9 cellular contexts compared by ENCODE assay signal in genomic region chr16:19223235-19223847, GRCh38.
A peak's percentile ranks its signal among the peaks of the same experiment; 100 is the strongest.
DNase-seq lines count a peak whose midpoint lies in the region; ATAC-seq and TF ChIP-seq lines count a peak whose summit lies in the region.
"Had no signal": no experiment of that assay in that cellular context is flagged by ENCODE, and none has a peak within 500 bp of the region (broad histone marks: within the 10 kb centered on the region; RNA-seq: fewer than 3 reads in every experiment).

No MANE protein-coding gene starts in this region.

- H3K27me3 Mint-ChIP-seq in nephron progenitor cell (ENCODE audit: low read depth, poor library complexity): peaks cover 14% of the 10 kb centered on the region

- DNase-seq in EH (ENCODE audit: low read depth) (peak; percentile 3), adipocyte (ENCODE audit: low read depth) (peak; percentile 2), nephron progenitor cell (peak; percentile 66), NCI-H345 treated with DMSO at 0.1 percent for 48 hours (lab: John Stamatoyannopoulos, UW; ENCODE audit: unreplicated experiment) (no peak), NCI-H1436 (lab: John Stamatoyannopoulos, UW) (no peak)

- no peak overlapping the region for H3K4me3 Mint-ChIP-seq in nephron progenitor cell

- H3K9me3 Mint-ChIP-seq in nephron progenitor cell: peaks cover 15% of the 10 kb centered on the region

- no peak for TF ChIP-seq EP300 in Ishikawa (IDR thresholded peaks at IDR 0.05; ENCODE audit: borderline replicate concordance)

- H3K9ac ChIP-seq in adipocyte (ENCODE audit: low read length): no peak overlapping the region

- ATAC-seq in HG03095 (IDR thresholded peaks at IDR 0.05; ENCODE audit: unreplicated experiment) (no peak), HG03342 (IDR thresholded peaks at IDR 0.05; ENCODE audit: unreplicated experiment) (no peak)

- no peaks in the 10 kb centered on the region for H3K27me3 ChIP-seq in adipocyte (replicated peaks; ENCODE audit: control insufficient read depth, insufficient read depth, low read length)

- no peak overlapping the region for H3K27ac Mint-ChIP-seq in nephron progenitor cell

- no peaks in the 10 kb centered on the region for H3K36me3 ChIP-seq in adipocyte (ENCODE audit: control insufficient read depth, insufficient read depth, low read length, severe bottlenecking)

- H3K9me3 ChIP-seq in adipocyte (ENCODE audit: control insufficient read depth, low read length): peaks cover 11% of the 10 kb centered on the region

- peak; percentile 59 for TF ChIP-seq RAD21 in Ishikawa (IDR thresholded peaks at IDR 0.05; ENCODE audit: low read depth)

- peaks cover 7% of the 10 kb centered on the region for H3K36me3 Mint-ChIP-seq in nephron progenitor cell (ENCODE audit: low read depth)

- H3K4me3 ChIP-seq in adipocyte (ENCODE audit: low read length): no peak overlapping the region
- H3K4me3 ChIP-seq: SK-N-MC had no signal

- peaks cover 17% of the 10 kb centered on the region for H3K4me1 Mint-ChIP-seq in nephron progenitor cell

- peak; percentile 68 for TF ChIP-seq CTCF in nephron progenitor cell (IDR thresholded peaks at IDR 0.05)

- no peaks in the 10 kb centered on the region for H3K4me1 ChIP-seq in adipocyte (ENCODE audit: control insufficient read depth, insufficient read depth, low read length)

TF ChIP-seq in Ishikawa, 13 proteins besides CTCF, POLR2A, EP300 and RAD21:
- TF ChIP-seq TAF1 (IDR thresholded peaks at IDR 0.05; ENCODE audit: low read depth): no peak
TF ChIP-seq in Ishikawa: peak in this region for 0.

Comparison
In these comparisons a context has a peak if more than half of its experiments do, and no peak if none do; other contexts are left out.
1. DNase-seq: peak in EH (single experiment), adipocyte (single experiment) and nephron progenitor cell (single experiment); none in NCI-H345 treated with DMSO at 0.1 percent for 48 hours (single experiment) and NCI-H1436 (single experiment).